In the genomic region with DNA sequence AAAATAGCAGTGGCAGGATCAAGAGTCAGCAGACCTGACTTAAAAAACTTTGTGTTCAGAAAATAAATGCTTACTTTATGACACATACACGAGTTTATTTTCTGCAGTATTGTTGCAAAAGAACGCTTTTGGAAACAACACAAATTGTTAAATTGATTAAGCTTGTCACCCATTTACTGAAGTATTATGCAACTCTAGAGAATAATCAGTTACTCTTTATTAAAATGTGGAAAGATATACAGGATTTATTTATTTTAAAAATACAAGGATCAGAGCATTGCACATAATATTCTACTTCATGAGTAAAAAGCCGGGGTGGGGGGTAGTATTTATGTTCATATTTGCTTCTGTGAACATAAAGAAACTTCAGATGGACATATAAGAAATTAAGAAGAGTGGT, we compare ENCODE assay signal across 16 cellular contexts. TPM values are rescaled to one million over a fixed set of nuclear protein-coding genes. Genes with fewer than 3 reads are reported as not detected.
DNase-seq lines count a peak whose midpoint lies in the region; ATAC-seq, FAIRE-seq and TF ChIP-seq lines count a peak whose summit lies in the region.
"Had no signal": no experiment of that assay in that cellular context is flagged by ENCODE, and none has a peak within 500 bp of the region (broad histone marks: within the 10 kb centered on the region; RNA-seq: fewer than 3 reads in every experiment).

No MANE protein-coding gene starts in this region.

- TF ChIP-seq RAD21 in A549 (conservative IDR thresholded peaks at IDR 0.05 in 1 of 2, IDR thresholded peaks at IDR 0.05 in 1 of 2): no peak

- POLR2A ChIA-PET in A549 (lab: Yijun Ruan, JAX): no interaction called here
- POLR2A ChIA-PET in CD8-positive, alpha-beta memory T cell (lab: Charles Lee): interaction anchor here (0.6 to 4.5 kb wide), 4 partner anchors 10 to 24 kb away, joined by 3 to 24 read pairs (median 7); no protein-coding TSS in a partner anchor

- no peaks in the 10 kb centered on the region for H3K9me3 ChIP-seq in A549
- H3K9me3 ChIP-seq in CD8-positive, alpha-beta memory T cell (ENCODE audit: low read length): no peaks in the 10 kb centered on the region

- peak overlapping the region; percentile 76 to 84 for H3K27ac ChIP-seq in A549
- peak overlapping the region; percentile 74 for H3K27ac ChIP-seq in CD8-positive, alpha-beta memory T cell (ENCODE audit: low read depth, low read length)
- H3K27ac ChIP-seq: PC-9 had no signal

- peaks cover 10 to 70% (median 20%) of the 10 kb centered on the region in 3 donors for H3K36me3 Mint-ChIP-seq in CD8-positive, alpha-beta memory T cell
- H3K36me3 Mint-ChIP-seq in activated naive CD8-positive, alpha-beta T cell: peaks cover 2% of the 10 kb centered on the region
- H3K36me3 Mint-ChIP-seq in mesothelial cell of epicardium: no peaks in the 10 kb centered on the region
- H3K36me3 Mint-ChIP-seq in HFFc6 (ENCODE audit: low read depth): no peaks in the 10 kb centered on the region
- H3K36me3 Mint-ChIP-seq in type B pancreatic cell: no peaks in the 10 kb centered on the region
- H3K36me3 Mint-ChIP-seq: naive B cell had no signal

- H3K4me3 ChIP-seq in A549: no peak overlapping the region
- H3K4me3 ChIP-seq in CD8-positive, alpha-beta memory T cell (ENCODE audit: low read length): peak overlapping the region; percentile 88
- H3K4me3 ChIP-seq: PC-9 had no signal

- H3K27me3 Mint-ChIP-seq in CD8-positive, alpha-beta memory T cell: no peaks in the 10 kb centered on the region
- H3K27me3 Mint-ChIP-seq in activated naive CD8-positive, alpha-beta T cell: no peaks in the 10 kb centered on the region
- H3K27me3 Mint-ChIP-seq in mesothelial cell of epicardium (ENCODE audit: low read depth): no peaks in the 10 kb centered on the region
- H3K27me3 Mint-ChIP-seq in HFFc6 (ENCODE audit: insufficient read depth): no peaks in the 10 kb centered on the region
- peaks cover 6% of the 10 kb centered on the region for H3K27me3 Mint-ChIP-seq in type B pancreatic cell

- H3K36me3 ChIP-seq in CD8-positive, alpha-beta memory T cell (ENCODE audit: insufficient read depth, low read length): peaks cover 9% of the 10 kb centered on the region

- no peak for TF ChIP-seq EP300 in A549 (IDR thresholded peaks at IDR 0.05)

- DNase-seq in A549 (ENCODE audit: low read depth in 1 of 2, low spot score in 1 of 2): no peak
- no peak for DNase-seq in CD8-positive, alpha-beta memory T cell
- DNase-seq in mesothelial cell of epicardium (ENCODE audit: low spot score in 2 of 2, unreplicated experiment in 2 of 2): no peak
- DNase-seq in HFFc6: no peak
- DNase-seq in Ammon's horn (ENCODE audit: low spot score): no peak
- DNase-seq in type B pancreatic cell (ENCODE audit: extremely low spot score, unreplicated experiment): no peak
- DNase-seq: amygdala; central memory CD4-positive, alpha-beta T cell; foreskin melanocyte; Kasumi-1; left ventricle myocardium superior; naive B cell; NCI-H2171; NCI-H748 treated with DMSO at 0.1 percent for 48 hours; PC-9 had no signal

- H3K4me2 ChIP-seq in A549: peak overlapping the region; percentile 70
- H3K4me2 ChIP-seq: PC-9 had no signal

- 33% methylated on average over 3 of the region's 3 CpGs for WGBS in A549 (ENCODE audit: missing lambda C conversion rate)

- FAIRE-seq in A549 (lab: Jason Lieb, UNC): no peak

- no peaks in the 10 kb centered on the region for H3K27me3 ChIP-seq in CD8-positive, alpha-beta memory T cell (ENCODE audit: insufficient read depth, low read length, poor library complexity, severe bottlenecking)

- no peaks in the 10 kb centered on the region for H3K9me3 Mint-ChIP-seq in CD8-positive, alpha-beta memory T cell
- no peaks in the 10 kb centered on the region for H3K9me3 Mint-ChIP-seq in activated naive CD8-positive, alpha-beta T cell (ENCODE audit: low read depth)
- H3K9me3 Mint-ChIP-seq in mesothelial cell of epicardium (no peaks in the 10 kb centered on the region), HFFc6 (no peaks in the 10 kb centered on the region), type B pancreatic cell (no peaks in the 10 kb centered on the region)
- H3K9me3 Mint-ChIP-seq: naive B cell had no signal

- CTCF ChIA-PET in A549 (lab: Yijun Ruan, JAX): interaction anchor here (2.5 kb wide), 1 partner anchor 18 kb away, joined by 7 read pairs; no protein-coding TSS in a partner anchor
- CTCF ChIA-PET in CD8-positive, alpha-beta memory T cell (lab: Charles Lee): interaction anchor here (3.8 to 19.0 kb wide), 4 partner anchors 11 to 24 kb away, joined by 26 to 263 read pairs (median 101); a partner anchor contains a TSS

- no peak for TF ChIP-seq POLR2A in A549 (IDR thresholded peaks at IDR 0.05; ENCODE audit: low read length)

- TF ChIP-seq CTCF in A549 (IDR thresholded peaks at IDR 0.05) (no peak), mesothelial cell of epicardium (IDR thresholded peaks at IDR 0.05; ENCODE audit: unreplicated experiment) (no peak), HFFc6 (IDR thresholded peaks at IDR 0.05) (no peak), type B pancreatic cell (conservative IDR thresholded peaks at IDR 0.05) (no peak)

- H3K4me1 ChIP-seq in A549: peaks cover 55% of the 10 kb centered on the region
- H3K4me1 ChIP-seq in CD8-positive, alpha-beta memory T cell (ENCODE audit: insufficient read depth, low read length): peaks cover 36% of the 10 kb centered on the region

- peaks cover 41 to 53% (median 52%) of the 10 kb centered on the region in 3 donors for H3K4me1 Mint-ChIP-seq in CD8-positive, alpha-beta memory T cell
- peaks cover 73% of the 10 kb centered on the region for H3K4me1 Mint-ChIP-seq in activated naive CD8-positive, alpha-beta T cell (ENCODE audit: low read depth)
- H3K4me1 Mint-ChIP-seq in mesothelial cell of epicardium: peaks cover 69% of the 10 kb centered on the region
- H3K4me1 Mint-ChIP-seq in HFFc6 (ENCODE audit: low read depth): peaks cover 65% of the 10 kb centered on the region
- H3K4me1 Mint-ChIP-seq in type B pancreatic cell (ENCODE audit: unreplicated experiment): no peaks in the 10 kb centered on the region

- H3K4me3 Mint-ChIP-seq in CD8-positive, alpha-beta memory T cell: peak overlapping the region; percentile 87 to 96 (median 93)
- H3K4me3 Mint-ChIP-seq in activated naive CD8-positive, alpha-beta T cell: peak overlapping the region; percentile 93
- H3K4me3 Mint-ChIP-seq in mesothelial cell of epicardium (no peak overlapping the region), HFFc6 (no peak overlapping the region), type B pancreatic cell (no peak overlapping the region)
- H3K4me3 Mint-ChIP-seq: naive B cell had no signal

- no peak for ATAC-seq in A549
- ATAC-seq: left ventricle myocardium superior had no signal

- peak overlapping the region; percentile 90 to 99 (median 94) for H3K27ac Mint-ChIP-seq in CD8-positive, alpha-beta memory T cell
- peak overlapping the region; percentile 99 for H3K27ac Mint-ChIP-seq in activated naive CD8-positive, alpha-beta T cell
- H3K27ac Mint-ChIP-seq in mesothelial cell of epicardium: peak overlapping the region; percentile 14
- H3K27ac Mint-ChIP-seq in HFFc6: no peak overlapping the region
- no peak overlapping the region for H3K27ac Mint-ChIP-seq in type B pancreatic cell
- H3K27ac Mint-ChIP-seq: naive B cell had no signal

TF ChIP-seq in A549, 52 proteins besides CTCF, POLR2A, EP300 and RAD21:
- TF ChIP-seq SREBF2 (IDR thresholded peaks at IDR 0.05) (no peak), CHD2 (IDR thresholded peaks at IDR 0.05; ENCODE audit: low read length, partially characterized antibody) (no peak), GATA3 (IDR thresholded peaks at IDR 0.05; ENCODE audit: borderline replicate concordance) (no peak), EHF (CRISPR knock-in tag; IDR thresholded peaks at IDR 0.05) (no peak), CEBPB (IDR thresholded peaks at IDR 0.05) (0 out of 4 replicates have a peak, but pooled peaks of 1 of the 2 experiments have one; percentile 36), TP53 (CRISPR knock-in tag; IDR thresholded peaks at IDR 0.05) (no peak), FOSB (CRISPR knock-in tag; IDR thresholded peaks at IDR 0.05) (no peak), NR3C1 (IDR thresholded peaks at IDR 0.05) (no peak)
- TF ChIP-seq, protein P1, sequence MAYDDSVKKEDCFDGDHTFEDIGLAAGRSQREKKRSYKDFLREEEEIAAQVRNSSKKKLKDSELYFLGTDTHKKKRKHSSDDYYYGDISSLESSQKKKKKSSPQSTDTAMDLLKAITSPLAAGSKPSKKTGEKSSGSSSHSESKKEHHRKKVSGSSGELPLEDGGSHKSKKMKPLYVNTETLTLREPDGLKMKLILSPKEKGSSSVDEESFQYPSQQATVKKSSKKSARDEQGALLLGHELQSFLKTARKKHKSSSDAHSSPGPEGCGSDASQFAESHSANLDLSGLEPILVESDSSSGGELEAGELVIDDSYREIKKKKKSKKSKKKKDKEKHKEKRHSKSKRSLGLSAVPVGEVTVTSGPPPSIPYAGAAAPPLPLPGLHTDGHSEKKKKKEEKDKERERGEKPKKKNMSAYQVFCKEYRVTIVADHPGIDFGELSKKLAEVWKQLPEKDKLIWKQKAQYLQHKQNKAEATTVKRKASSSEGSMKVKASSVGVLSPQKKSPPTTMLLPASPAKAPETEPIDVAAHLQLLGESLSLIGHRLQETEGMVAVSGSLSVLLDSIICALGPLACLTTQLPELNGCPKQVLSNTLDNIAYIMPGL (CRISPR knock-in tag; IDR thresholded peaks at IDR 0.05; ENCODE audit: borderline replicate concordance): no peak

RNA-seq across cellular contexts. Expression of a gene that starts 20.0 kb away (rescaled TPM):
- polyA plus RNA-seq in A549 (2011; rRNA removed): 20.2 and 34.6 TPM in 2 replicates
- polyA plus RNA-seq in A549 (2012; cell fraction: cytosol; rRNA removed): 2.6 and 2.8 TPM in 2 replicates
- polyA plus RNA-seq in A549 (2012; cell fraction: nucleus; rRNA removed): 1.7 and 3.2 TPM in 2 replicates
- polyA plus RNA-seq in A549 (2017; fragmentation: RNase III; extraction: RNeasy Plus Mini Kit Qiagen cat#74134 plus additional on column Dnase treatment): 5.9 to 8.0 TPM (median 7.4 TPM) in 3 replicates
- polyA minus RNA-seq in A549 (2011; rRNA and poly(A)+ RNA removed): 4.9 and 6.4 TPM in 2 replicates
- 10 to 100 TPM; 75.9 to 84.2 TPM for total RNA-seq in CD8-positive, alpha-beta memory T cell
- polyA plus RNA-seq in CD8-positive, alpha-beta memory T cell: 282 TPM
- total RNA-seq in mesothelial cell of epicardium: 1.2 to 1.6 TPM (median 1.5 TPM) in 3 replicates
- total RNA-seq in HFFc6 (2021; fragmentation: NEBNext Ultra II Directional; extraction: Animal tissue kit (Norgen Biotek cat#: 25700)): 1 to 10 TPM in 2 of 6 experiments, under 1 TPM in 4; 0.32 to 1.7 (median 0.49) TPM
- 0.24 and 0.33 TPM in 2 replicates for total RNA-seq in type B pancreatic cell (ENCODE audit: low replicate concordance)

Comparison
In these comparisons a context has a peak if more than half of its experiments do, and no peak if none do; other contexts are left out.
1. H3K27ac Mint-ChIP-seq: peak in CD8-positive, alpha-beta memory T cell (8 of 8), activated naive CD8-positive, alpha-beta T cell (single experiment) and mesothelial cell of epicardium (single experiment); none in HFFc6 (single experiment) and type B pancreatic cell (single experiment).
2. H3K4me3 Mint-ChIP-seq: peak in CD8-positive, alpha-beta memory T cell (7 of 7) and activated naive CD8-positive, alpha-beta T cell (single experiment); none in mesothelial cell of epicardium (single experiment), HFFc6 (single experiment) and type B pancreatic cell (single experiment).
3. RNA of a gene that starts 20.0 kb away (total RNA-seq): 75.9 to 84.2 TPM in CD8-positive, alpha-beta memory T cell; 1.2 to 1.6 TPM in mesothelial cell of epicardium, 0.32 to 1.7 TPM in HFFc6 and 0.24 to 0.33 TPM in type B pancreatic cell; every median in the first group is over 10 times any median in the second.